Comparison of ENCODE assay signal across 9 cellular contexts in the genomic region with DNA sequence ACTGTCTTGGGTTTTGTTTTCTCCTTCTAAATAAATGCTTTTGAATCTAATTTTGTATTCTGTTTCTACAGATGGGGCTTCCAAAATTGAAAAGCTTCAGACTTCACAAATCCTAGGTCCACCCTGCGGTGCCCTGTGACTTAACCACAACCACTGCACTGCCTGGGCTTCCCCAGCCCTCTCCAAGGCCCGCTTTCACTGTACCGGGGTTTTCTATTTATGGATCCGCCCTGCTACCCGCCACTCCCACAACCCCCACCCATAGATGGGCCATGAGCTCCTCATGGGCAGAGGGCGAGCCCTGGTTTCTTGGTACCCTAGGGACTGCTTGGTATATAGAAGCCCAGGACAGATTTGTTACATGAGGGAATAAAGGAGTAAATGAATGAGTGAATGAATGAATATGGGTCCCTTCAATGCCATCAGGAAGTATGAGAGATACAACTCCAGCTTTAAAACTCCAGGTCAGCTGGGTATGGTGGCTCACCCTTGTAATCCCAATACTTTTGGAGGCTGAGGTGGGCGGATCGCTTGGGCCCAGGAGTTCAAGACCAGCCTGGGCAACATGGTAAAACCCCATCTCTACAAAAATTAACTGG. TPM values are rescaled to one million over a fixed set of nuclear protein-coding genes. Genes with fewer than 3 reads are reported as not detected.
DNase-seq lines count a peak whose midpoint lies in the region; ATAC-seq lines count a peak whose summit lies in the region.
"Had no signal": no experiment of that assay in that cellular context is flagged by ENCODE, and none has a peak within 500 bp of the region (broad histone marks: within the 10 kb centered on the region; RNA-seq: fewer than 3 reads in every experiment).

No MANE protein-coding gene starts in this region.

- peak overlapping the region; percentile 93 for H3K4me2 ChIP-seq in BLaER1

- in situ Hi-C loops in KBM-7 (cut with MboI; ENCODE audit: low pct_unique_long_range_greater_than_20kb, low sequenced_read_pairs), result no loop called here

- H3K36me3 ChIP-seq in BLaER1, result no peaks in the 10 kb centered on the region

- no peaks in the 10 kb centered on the region for H3K9me3 ChIP-seq in BLaER1

- H3K27me3 ChIP-seq in BLaER1, result no peaks in the 10 kb centered on the region

- peak; percentile 33 for ATAC-seq in GM21529 (IDR thresholded peaks at IDR 0.05; ENCODE audit: unreplicated experiment)
- ATAC-seq in left lobe of liver, result no peak
- no peak for ATAC-seq in HG03196 (IDR thresholded peaks at IDR 0.05; ENCODE audit: unreplicated experiment)
- ATAC-seq in GM18520 (IDR thresholded peaks at IDR 0.05; ENCODE audit: unreplicated experiment), result no peak
- ATAC-seq in HG03442 (IDR thresholded peaks at IDR 0.05; ENCODE audit: unreplicated experiment), result no peak

- peaks cover 98% of the 10 kb centered on the region for H3K4me1 ChIP-seq in BLaER1

- H4K20me1 ChIP-seq in BLaER1, result no peaks in the 10 kb centered on the region

- H3K4me3 ChIP-seq in BLaER1, result peak overlapping the region; percentile 51

- peak overlapping the region; percentile 95 for H3K9ac ChIP-seq in BLaER1

- peak overlapping the region; percentile 99 for H3K27ac ChIP-seq in BLaER1

- DNase-seq in RPMI8226 (peak; percentile 67), left lobe of liver (ENCODE audit: low spot score) (peak; percentile 42), KBM-7 (no peak)
- DNase-seq: T-helper 9 cell had no signal

RNA-seq across cellular contexts. Expression of a gene that starts 39.8 kb away (rescaled TPM):
- 84.5 TPM for total RNA-seq in left lobe of liver
